In the genomic region with DNA sequence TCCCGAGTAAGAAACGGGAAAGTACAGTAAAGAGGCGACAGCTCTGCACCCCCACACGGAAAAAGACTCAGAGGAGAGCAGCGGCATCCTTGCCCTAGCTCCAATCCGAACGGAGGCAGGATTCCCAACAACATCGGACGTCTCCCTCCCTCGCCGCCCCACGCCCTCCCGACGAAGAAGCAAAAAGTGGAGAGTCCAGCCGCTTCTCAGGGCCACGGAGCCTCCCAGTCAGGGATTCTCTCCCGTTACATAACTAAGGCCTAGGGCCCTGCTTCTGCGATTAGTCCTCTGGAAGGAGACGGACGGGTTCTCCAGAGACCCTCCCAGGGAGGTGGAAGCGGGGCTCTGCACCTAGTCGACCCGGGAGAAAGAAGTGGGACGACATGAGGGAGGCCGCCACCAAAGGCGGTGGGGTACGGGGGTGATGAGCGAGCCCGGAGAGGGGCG, we compare ENCODE assay signal across 1 cellular context.
A peak's percentile ranks its signal among the peaks of the same experiment; 100 is the strongest.
TF ChIP-seq lines count a peak whose summit lies in the region.

No MANE protein-coding gene starts in this region.

TF ChIP-seq in neural cell, 6 proteins besides CTCF, POLR2A, EP300 and RAD21 (continued from another document):
- TF ChIP-seq TAF1 (IDR thresholded peaks at IDR 0.05; ENCODE audit: low read depth) (peak; percentile 8), SMC3 (conservative IDR thresholded peaks at IDR 0.05; ENCODE audit: poor library complexity) (no peak)
TF ChIP-seq in neural cell: peak in this region for 2.
